In the genomic region with DNA sequence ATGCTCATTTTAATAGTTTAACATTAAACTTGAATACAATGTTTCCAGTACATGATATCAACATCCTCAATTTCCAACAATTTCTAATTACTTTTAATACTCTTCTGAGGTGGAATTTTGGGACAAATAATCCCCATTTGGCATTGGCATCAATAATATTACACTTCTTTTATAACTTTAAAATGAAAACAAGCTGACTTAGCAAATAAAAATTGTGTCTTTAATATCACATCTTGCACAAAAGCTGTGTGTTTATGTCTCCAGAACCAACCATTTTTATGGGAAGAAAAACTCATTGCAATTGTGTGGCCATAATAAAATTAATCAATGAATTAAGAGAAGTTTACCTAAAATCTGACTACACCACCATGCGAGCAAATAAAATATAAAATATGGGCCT, we compare ENCODE assay signal across 25 cellular contexts.
"Had no signal": no experiment of that assay in that cellular context is flagged by ENCODE, and none has a peak within 500 bp of the region (broad histone marks: within the 10 kb centered on the region; RNA-seq: fewer than 3 reads in every experiment).

No MANE protein-coding gene starts in this region.

- FAIRE-seq: endometrium, islet of Langerhans, keratinocyte had no signal

- H3K27ac ChIP-seq: colonic mucosa, epithelial cell of prostate, esophagus squamous epithelium, gastrocnemius medialis, heart left ventricle, left lung, lower lobe of right lung had no signal

- ATAC-seq: effector memory CD8-positive, alpha-beta T cell; esophagus mucosa; gastrocnemius medialis; heart left ventricle; left cardiac atrium; left lung; left ventricle myocardium superior; lower lobe of right lung; mucosa of descending colon; naive thymus-derived CD8-positive, alpha-beta T cell had no signal

- DNase-seq: colonic mucosa; cortex of kidney; effector CD8-positive, alpha-beta T cell; effector memory CD8-positive, alpha-beta T cell; endodermal cell; erythroblast; esophagus squamous epithelium; foreskin fibroblast; foreskin melanocyte; gastrocnemius medialis; heart left ventricle; hippocampal formation; left cardiac atrium; left lung; left ventricle myocardium superior; lower lobe of right lung; mesendoderm; mucosa of descending colon; naive B cell; naive thymus-derived CD8-positive, alpha-beta T cell had no signal

- H3K9me3 ChIP-seq: colonic mucosa, esophagus squamous epithelium, gastrocnemius medialis, heart left ventricle, left lung, lower lobe of right lung had no signal

- H3K27me3 ChIP-seq: colonic mucosa, esophagus squamous epithelium, gastrocnemius medialis, heart left ventricle, left lung had no signal

- H3K36me3 ChIP-seq: colonic mucosa, esophagus squamous epithelium, gastrocnemius medialis, heart left ventricle, left lung, lower lobe of right lung had no signal

- H3K4me3 ChIP-seq: colonic mucosa, esophagus squamous epithelium, gastrocnemius medialis, heart left ventricle, left lung, lower lobe of right lung, mucosa of descending colon had no signal

- H3K4me1 ChIP-seq: colonic mucosa, esophagus squamous epithelium, gastrocnemius medialis, heart left ventricle, left lung, lower lobe of right lung had no signal
